ENCODE assay signal across 8 cellular contexts in genomic region chr7:73738612-73739386, GRCh38. TPM values are rescaled to one million over a fixed set of nuclear protein-coding genes. Genes with fewer than 3 reads are reported as not detected.
DNase-seq lines count a peak whose midpoint lies in the region; ATAC-seq and TF ChIP-seq lines count a peak whose summit lies in the region.

A gene with protein sequence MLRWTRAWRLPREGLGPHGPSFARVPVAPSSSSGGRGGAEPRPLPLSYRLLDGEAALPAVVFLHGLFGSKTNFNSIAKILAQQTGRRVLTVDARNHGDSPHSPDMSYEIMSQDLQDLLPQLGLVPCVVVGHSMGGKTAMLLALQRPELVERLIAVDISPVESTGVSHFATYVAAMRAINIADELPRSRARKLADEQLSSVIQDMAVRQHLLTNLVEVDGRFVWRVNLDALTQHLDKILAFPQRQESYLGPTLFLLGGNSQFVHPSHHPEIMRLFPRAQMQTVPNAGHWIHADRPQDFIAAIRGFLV (minus strand): TSS chr7:73738802. CDS start chr7:73738770, 32 bp downstream.

- H3K4me3 ChIP-seq in osteoblast (ENCODE audit: insufficient read depth, low read length) (peak within 1 kb of the TSS; percentile 97), thoracic aorta (peak within 1 kb of the TSS; percentile 91)

- H3K9me3 ChIP-seq in osteoblast (ENCODE audit: low read depth, low read length) (no peaks in the 10 kb centered on the region), thoracic aorta (no peaks in the 10 kb centered on the region)

- peak within 1 kb of the TSS; percentile 95 for H3K4me2 ChIP-seq in osteoblast (ENCODE audit: insufficient read depth, low read length)

- H3K4me1 ChIP-seq in osteoblast (ENCODE audit: insufficient read depth, low read length) (peaks cover 15% of the 10 kb centered on the region), thoracic aorta (ENCODE audit: control insufficient read depth in 1 of 2, low read depth in 2 of 2) (peaks cover 5 to 16% of the 10 kb centered on the region in 2 donors)

- H4K20me1 ChIP-seq in osteoblast (ENCODE audit: insufficient read depth, low read length), result peaks cover 5% of the 10 kb centered on the region

- H3K79me2 ChIP-seq in osteoblast (ENCODE audit: insufficient read depth, low read length), result peaks cover 11% of the 10 kb centered on the region

- H3K4me3 Mint-ChIP-seq in activated naive CD8-positive, alpha-beta T cell, result peak within 1 kb of the TSS; percentile 92

- peak; percentile 92 for ATAC-seq in HG02642 (IDR thresholded peaks at IDR 0.05; ENCODE audit: poor library complexity, unreplicated experiment)
- peak; percentile 78 for ATAC-seq in thoracic aorta (ENCODE audit: insufficient number of reproducible peaks, low FRiP score, low read depth)

- H3K36me3 Mint-ChIP-seq in activated naive CD8-positive, alpha-beta T cell, result no peaks in the 10 kb centered on the region

- H3K27me3 ChIP-seq in osteoblast (ENCODE audit: insufficient read depth, low read length) (no peaks in the 10 kb centered on the region), thoracic aorta (replicated peaks; ENCODE audit: insufficient read depth) (no peaks in the 10 kb centered on the region)

- H3K27ac Mint-ChIP-seq in activated naive CD8-positive, alpha-beta T cell, result peak within 1 kb of the TSS; percentile 90

- DNase-seq in NCI-H1105 treated with DMSO at 0.1 percent for 48 hours (lab: John Stamatoyannopoulos, UW) (peak; percentile 94), SKM-1 treated with dmso at 0.1 percent for 144 hours (lab: John Stamatoyannopoulos, UW; ENCODE audit: unreplicated experiment) (peak; percentile 87), glomerular visceral epithelial cell (ENCODE audit: extremely low spot score) (peak; percentile 99), osteoblast (ENCODE audit: insufficient read length, low spot score, missing footprints) (peak; percentile 99), thoracic aorta (ENCODE audit: low spot score) (peak; percentile 89)

- H3K9me3 Mint-ChIP-seq in activated naive CD8-positive, alpha-beta T cell (ENCODE audit: low read depth), result no peaks in the 10 kb centered on the region

- H3K36me3 ChIP-seq in osteoblast (ENCODE audit: insufficient read depth, low read length) (peaks cover 6% of the 10 kb centered on the region), thoracic aorta (peaks cover 6% of the 10 kb centered on the region)

- peak within 1 kb of the TSS; percentile 63 for H3K27ac ChIP-seq in osteoblast (ENCODE audit: low read depth, low read length)
- peak within 1 kb of the TSS; percentile 80 to 87 for H3K27ac ChIP-seq in thoracic aorta

- TF ChIP-seq CTCF in osteoblast (IDR thresholded peaks at IDR 0.05; ENCODE audit: extremely low read depth, low read depth, low read length) (no peak), thoracic aorta (IDR thresholded peaks at IDR 0.05) (no peak)

- peak within 1 kb of the TSS; percentile 97 for H2AFZ ChIP-seq in osteoblast (ENCODE audit: low read length)

- H3K4me1 Mint-ChIP-seq in activated naive CD8-positive, alpha-beta T cell (ENCODE audit: low read depth), result peaks cover 12% of the 10 kb centered on the region

- no peaks in the 10 kb centered on the region for H3K27me3 Mint-ChIP-seq in activated naive CD8-positive, alpha-beta T cell

- peak; percentile 83 for TF ChIP-seq POLR2A in GM10847 (IDR thresholded peaks at IDR 0.05; ENCODE audit: extremely low read depth, insufficient read length)

RNA-seq across cellular contexts. Expression of the gene that starts here (rescaled TPM):
- total RNA-seq in osteoblast (6.5 and 8.7 TPM in 2 replicates), thoracic aorta (10 to 100 TPM in 1 of 2 donors, 1 to 10 TPM in 1; 2.5 to 16.9 TPM)

Comparison
In these comparisons a context has a peak if more than half of its experiments do, and no peak if none do; other contexts are left out.
1. Peak in every context shown above with its lines: DNase-seq, ATAC-seq, H3K4me3 ChIP-seq and H3K27ac ChIP-seq.